In the genomic region with DNA sequence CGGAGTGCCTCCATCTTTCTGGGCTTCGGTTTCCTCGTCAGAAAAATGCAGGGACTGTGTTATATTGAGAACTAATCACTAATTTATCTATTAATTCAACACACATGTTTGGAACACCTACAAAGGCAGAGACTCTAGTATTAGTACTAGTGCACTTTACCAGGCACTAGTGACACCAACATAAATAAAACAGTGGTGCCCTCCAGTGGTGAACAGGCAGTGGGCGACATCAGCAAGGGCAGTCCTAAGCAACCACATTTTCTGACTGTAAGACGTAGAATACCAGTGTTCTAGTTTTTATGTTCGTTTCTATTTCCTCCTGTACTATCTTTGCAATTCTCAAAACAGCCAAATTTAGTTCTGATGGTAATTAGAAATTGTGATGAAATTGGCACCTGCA, we compare ENCODE assay signal across 9 cellular contexts.
A peak's percentile ranks its signal among the peaks of the same experiment; 100 is the strongest.
DNase-seq lines count a peak whose midpoint lies in the region; ATAC-seq, FAIRE-seq and TF ChIP-seq lines count a peak whose summit lies in the region.
"Had no signal": no experiment of that assay in that cellular context is flagged by ENCODE, and none has a peak within 500 bp of the region (broad histone marks: within the 10 kb centered on the region; RNA-seq: fewer than 3 reads in every experiment).

No MANE protein-coding gene starts in this region.

- no peaks in the 10 kb centered on the region for H3K9me3 ChIP-seq in upper lobe of left lung

- no peak for TF ChIP-seq EP300 in upper lobe of left lung (IDR thresholded peaks at IDR 0.05)

- CTCF ChIA-PET in activated CD8-positive, alpha-beta T cell treated with anti-CD3 and anti-CD28 coated beads for 36 hours (lab: Charles Lee), result interaction anchor here (0.8 to 4.1 kb wide), 2 partner anchors 273 to 278 kb away, joined by 3 to 16 read pairs; no protein-coding TSS in a partner anchor

- H3K27me3 Mint-ChIP-seq in activated CD8-positive, alpha-beta T cell treated with anti-CD3 and anti-CD28 coated beads for 36 hours, result peaks cover 6% of the 10 kb centered on the region

- no peak overlapping the region for H3K27ac ChIP-seq in upper lobe of left lung

- H3K9me3 Mint-ChIP-seq in activated CD8-positive, alpha-beta T cell treated with anti-CD3 and anti-CD28 coated beads for 36 hours, result no peaks in the 10 kb centered on the region

- intact Hi-C loops in activated CD8-positive, alpha-beta T cell treated with anti-CD3 and anti-CD28 coated beads for 36 hours (cut with micrococcal nuclease), result no loop called here

- no peaks in the 10 kb centered on the region for H3K4me1 Mint-ChIP-seq in activated CD8-positive, alpha-beta T cell treated with anti-CD3 and anti-CD28 coated beads for 36 hours (ENCODE audit: low read depth)

- DNase-seq in 8988T (peak; percentile 42), ELF-1 (ENCODE audit: low read depth, low spot score) (peak; percentile 49), H54 (ENCODE audit: insufficient read length, low spot score) (peak; percentile 16), NAMALWA (ENCODE audit: low spot score) (peak; percentile 75), iPS-NIHi7 (ENCODE audit: extremely low spot score) (peak; percentile 61), upper lobe of left lung (no peak)
- DNase-seq in activated CD8-positive, alpha-beta T cell treated with anti-CD3 and anti-CD28 coated beads for 36 hours, result peak; percentile 60

- H3K27me3 ChIP-seq in upper lobe of left lung, result no peaks in the 10 kb centered on the region

- TF ChIP-seq CTCF in activated CD8-positive, alpha-beta T cell treated with anti-CD3 and anti-CD28 coated beads for 36 hours (IDR thresholded peaks at IDR 0.05), result peak; percentile 57
- peak in 4 of 6 experiments; percentile 12 to 36 (median 24) for TF ChIP-seq CTCF in upper lobe of left lung (IDR thresholded peaks at IDR 0.05)

- no peaks in the 10 kb centered on the region for H3K36me3 Mint-ChIP-seq in activated CD8-positive, alpha-beta T cell treated with anti-CD3 and anti-CD28 coated beads for 36 hours (ENCODE audit: low read depth)

- H3K27ac Mint-ChIP-seq in activated CD8-positive, alpha-beta T cell treated with anti-CD3 and anti-CD28 coated beads for 36 hours, result no peak overlapping the region

- FAIRE-seq in H54 (lab: Jason Lieb, UNC), result no peak
- FAIRE-seq: colon had no signal

- H3K36me3 ChIP-seq in upper lobe of left lung, result peaks cover 0 to 36% (median 5%) of the 10 kb centered on the region in 4 donors

- H3K4me3 Mint-ChIP-seq in activated CD8-positive, alpha-beta T cell treated with anti-CD3 and anti-CD28 coated beads for 36 hours, result no peak overlapping the region

- H3K4me3 ChIP-seq in upper lobe of left lung, result no peak overlapping the region

- ATAC-seq in activated CD8-positive, alpha-beta T cell treated with anti-CD3 and anti-CD28 coated beads for 36 hours, result peak; percentile 76
- ATAC-seq in upper lobe of left lung (ENCODE audit: low FRiP score in 2 of 2), result no peak
- ATAC-seq in HG03442 (IDR thresholded peaks at IDR 0.05; ENCODE audit: unreplicated experiment), result no peak

- TF ChIP-seq POLR2A in H54 (IDR thresholded peaks at IDR 0.05; ENCODE audit: low read depth, low read length), result no peak
- TF ChIP-seq POLR2A in upper lobe of left lung (IDR thresholded peaks at IDR 0.05), result no peak

- peaks cover 0 to 20% (median 9%) of the 10 kb centered on the region in 4 donors for H3K4me1 ChIP-seq in upper lobe of left lung

- 73% methylated on average over 6 of the region's 6 CpGs for WGBS in upper lobe of left lung, 2 donors

- POLR2A ChIA-PET in activated CD8-positive, alpha-beta T cell treated with anti-CD3 and anti-CD28 coated beads for 36 hours (lab: Charles Lee), result no interaction called here

Comparison
In these comparisons a context has a peak if more than half of its experiments do, and no peak if none do; other contexts are left out.
1. DNase-seq: peak in 8988T (single experiment), ELF-1 (single experiment), H54 (single experiment), NAMALWA (single experiment), activated CD8-positive, alpha-beta T cell treated with anti-CD3 and anti-CD28 coated beads for 36 hours (single experiment) and iPS-NIHi7 (single experiment); none in upper lobe of left lung (0 of 2).